Comparison of ENCODE assay signal across 22 cellular contexts in the genomic region with DNA sequence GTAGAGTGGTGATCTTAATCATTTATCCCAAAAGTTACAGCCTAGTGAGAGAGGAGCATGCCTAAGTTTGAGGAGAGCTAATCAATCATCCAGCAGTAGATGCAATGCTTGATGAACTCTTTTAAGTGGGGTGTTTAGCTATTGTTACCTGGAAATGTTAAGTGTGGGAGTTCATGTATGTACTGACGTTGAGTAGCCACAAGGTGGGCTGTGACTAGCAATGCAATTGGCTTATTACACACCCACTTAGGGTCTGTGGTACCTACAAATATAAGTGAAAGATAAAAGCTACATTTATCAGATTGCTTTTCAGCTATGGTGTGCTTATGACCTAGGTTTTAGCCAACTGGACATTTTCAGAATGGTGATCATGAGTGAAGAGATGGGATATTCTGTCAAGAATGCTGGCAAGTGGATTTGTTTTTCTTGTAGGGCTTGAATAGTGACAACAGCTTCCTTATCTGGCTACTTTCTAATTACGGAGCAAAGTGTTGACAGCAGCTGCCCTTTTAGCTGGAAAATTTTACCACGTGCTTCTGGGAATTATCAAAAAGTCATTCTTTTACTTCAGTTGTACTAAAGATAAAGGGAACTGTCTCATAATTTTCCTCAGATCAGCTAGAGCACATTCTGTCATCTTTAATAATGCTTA.
A peak's percentile ranks its signal among the peaks of the same experiment; 100 is the strongest.
DNase-seq lines count a peak whose midpoint lies in the region; ATAC-seq, FAIRE-seq and TF ChIP-seq lines count a peak whose summit lies in the region.
"Had no signal": no experiment of that assay in that cellular context is flagged by ENCODE, and none has a peak within 500 bp of the region (broad histone marks: within the 10 kb centered on the region; RNA-seq: fewer than 3 reads in every experiment).

No MANE protein-coding gene starts in this region.

- no peak overlapping the region for H2AK5ac ChIP-seq in H1 (ENCODE audit: low read depth, low read length)

- POLR2A ChIA-PET in H1 (lab: Charles Lee; ENCODE audit: partially characterized antibody) = no interaction called here
- POLR2A ChIA-PET in T-cell (lab: Charles Lee) = no interaction called here

- H4K8ac ChIP-seq in H1 (ENCODE audit: extremely low read depth, insufficient read depth, low read length) = no peak overlapping the region

- no peak overlapping the region for H3K27ac Mint-ChIP-seq in T-cell
- H3K27ac Mint-ChIP-seq: activated CD8-positive, alpha-beta T cell treated with anti-CD3 and anti-CD28 coated beads, Interleukin-2, amount 10 ng/mL, durations not matched to agents 7 days and 5 days; activated T-cell treated with anti-CD3 and anti-CD28 coated beads, Interleukin-2, amount 50 U/mL, for 24 hours had no signal

- H3K4me2 ChIP-seq in DOHH2 (ENCODE audit: low read length) (no peak overlapping the region), H1 (ENCODE audit: insufficient read depth in 1 of 2, low read depth in 2 of 2, low read length in 2 of 2) (no peak overlapping the region)

- no peak overlapping the region for H3K56ac ChIP-seq in H1 (replicated peaks; ENCODE audit: insufficient read length, low read depth, low read length)

- H3K4me1 Mint-ChIP-seq in T-cell = no peaks in the 10 kb centered on the region
- H3K4me1 Mint-ChIP-seq: central memory CD8-positive, alpha-beta T cell had no signal

- H3F3A ChIP-seq in DOHH2 (ENCODE audit: control insufficient read depth, insufficient read depth) = no peaks in the 10 kb centered on the region

- H3K23me2 ChIP-seq in H1 (ENCODE audit: low read depth, low read length) = no peaks in the 10 kb centered on the region

- H2BK12ac ChIP-seq in H1 (ENCODE audit: low read depth, low read length) = no peak overlapping the region

- no peak for FAIRE-seq in H1 (lab: Jason Lieb, UNC)

- H3K79me1 ChIP-seq in H1 (ENCODE audit: low read depth, low read length) = no peaks in the 10 kb centered on the region

- no peak overlapping the region for H3K14ac ChIP-seq in H1 (ENCODE audit: insufficient read length)

- H3K27ac ChIP-seq in DOHH2 (ENCODE audit: low read depth, low read length) = no peak overlapping the region
- H3K27ac ChIP-seq in H1 (ENCODE audit: low read depth, low read length) = no peak overlapping the region
- H3K27ac ChIP-seq: left lung, Peyer's patch, SK-N-MC, spleen, stomach, upper lobe of right lung had no signal

- no peaks in the 10 kb centered on the region for H3K36me3 Mint-ChIP-seq in T-cell

- no peak overlapping the region for H2BK15ac ChIP-seq in H1 (ENCODE audit: low read length)

- no peak overlapping the region for H3K18ac ChIP-seq in H1 (ENCODE audit: extremely low read depth, low read length)

- WGBS in H1 (ENCODE audit: extremely low coverage in 1 of 2, insufficient coverage in 1 of 2, insufficient read length in 1 of 2, insufficient replicate concordance in 2 of 2, low coverage in 1 of 2, low lambda C conversion rate in 2 of 2, missing lambda C conversion rate in 1 of 2), 2 experiments = 75% methylated on average over 3 of the region's 3 CpGs; no CpG with 5 or more reads in 1 of the 2 experiments

- H3K4me3 Mint-ChIP-seq in T-cell = no peak overlapping the region
- H3K4me3 Mint-ChIP-seq: activated CD8-positive, alpha-beta T cell treated with anti-CD3 and anti-CD28 coated beads, Interleukin-2, amount 10 ng/mL, durations not matched to agents 7 days and 5 days; activated T-cell treated with anti-CD3 and anti-CD28 coated beads, Interleukin-2, amount 50 U/mL, for 24 hours; central memory CD8-positive, alpha-beta T cell had no signal

- TF ChIP-seq POLR2A in H1 (IDR thresholded peaks at IDR 0.05; ENCODE audit: control extremely low read depth in 1 of 2, low read depth in 2 of 2, low read length in 2 of 2) = no peak

- no peaks in the 10 kb centered on the region for H3K9me2 ChIP-seq in DOHH2 (replicated peaks; ENCODE audit: control insufficient read depth, low read length)

- H4K5ac ChIP-seq in H1 (ENCODE audit: insufficient read length, low read depth, low read length) = no peak overlapping the region

- no peak overlapping the region for H3K4ac ChIP-seq in H1 (replicated peaks; ENCODE audit: insufficient read length, low read depth, low read length)

- CTCF ChIA-PET in H1 (lab: Charles Lee; ENCODE audit: partially characterized antibody) (interaction anchor here (0.7 to 2.3 kb wide), 19 partner anchors 10 to 360 kb away, joined by 3 to 9 read pairs (median 4); no protein-coding TSS in a partner anchor), T-cell (lab: Charles Lee) (no interaction called here)

- TF ChIP-seq CTCF in DOHH2 (IDR thresholded peaks at IDR 0.05; ENCODE audit: low read depth, low read length, poor library complexity, severe bottlenecking) (peak; percentile 9), H1 (IDR thresholded peaks at IDR 0.05; ENCODE audit: control extremely low read depth in 1 of 3, insufficient read depth in 1 of 3, low read depth in 1 of 3, low read length in 3 of 3) (peak in 2 of 3 experiments; percentile 43 to 47; a peak in 3 of 4 replicates)

- H3K23ac ChIP-seq in H1 (ENCODE audit: insufficient read length) = no peak overlapping the region

- no peak overlapping the region for H3K4me3 ChIP-seq in DOHH2 (ENCODE audit: low read length)
- H3K4me3 ChIP-seq in H1 (ENCODE audit: extremely low read depth in 1 of 4, insufficient read depth in 2 of 4, low read depth in 3 of 4, low read length in 4 of 4) = no peak overlapping the region
- H3K4me3 ChIP-seq: left lung, Peyer's patch, SK-N-MC, spleen, stomach, upper lobe of right lung had no signal

- H3K9me3 Mint-ChIP-seq in T-cell = peaks cover 8 to 26% (median 14%) of the 10 kb centered on the region in 3 donors
- H3K9me3 Mint-ChIP-seq: activated T-cell treated with anti-CD3 and anti-CD28 coated beads, Interleukin-2, amount 50 U/mL, for 24 hours had no signal

- H3K79me2 ChIP-seq in DOHH2 (ENCODE audit: control insufficient read depth, low read length) = no peaks in the 10 kb centered on the region
- H3K79me2 ChIP-seq in H1 (ENCODE audit: control insufficient read depth in 1 of 2, insufficient read depth in 2 of 2, low read length in 2 of 2) = no peaks in the 10 kb centered on the region

- H4K20me1 ChIP-seq in DOHH2 (ENCODE audit: control insufficient read depth, insufficient read depth, low read depth, low read length) (no peaks in the 10 kb centered on the region), H1 (replicated peaks in 1 of 2; ENCODE audit: control insufficient read depth in 1 of 2, insufficient read depth in 2 of 2, low read length in 2 of 2) (no peaks in the 10 kb centered on the region)

- no peak overlapping the region for H3K9ac ChIP-seq in H1 (replicated peaks in 1 of 4; ENCODE audit: extremely low read depth in 1 of 4, low read depth in 3 of 4, low read length in 3 of 4)

- H3K36me3 ChIP-seq in DOHH2 (ENCODE audit: control insufficient read depth, low read length) (no peaks in the 10 kb centered on the region), H1 (ENCODE audit: control insufficient read depth in 2 of 4, insufficient read depth in 4 of 4, low read length in 3 of 4) (no peaks in the 10 kb centered on the region)
- H3K36me3 ChIP-seq: left lung, Peyer's patch, spleen, stomach, upper lobe of right lung had no signal

- no peak for ATAC-seq in T-cell (replicated peaks in 1 of 4)
- ATAC-seq: activated CD8-positive, alpha-beta T cell treated with anti-CD3 and anti-CD28 coated beads, Interleukin-2, amount 10 ng/mL, durations not matched to agents 7 days and 5 days; left lung; upper lobe of right lung had no signal

- no peak overlapping the region for H2BK20ac ChIP-seq in H1 (ENCODE audit: low read length)

- no peaks in the 10 kb centered on the region for H3K27me3 Mint-ChIP-seq in T-cell
- H3K27me3 Mint-ChIP-seq: activated T-cell treated with anti-CD3 and anti-CD28 coated beads, Interleukin-2, amount 50 U/mL, for 24 hours; central memory CD8-positive, alpha-beta T cell had no signal

- H4K91ac ChIP-seq in H1 (replicated peaks; ENCODE audit: insufficient read length, low read length) = no peak overlapping the region

- DNase-seq in NAMALWA (ENCODE audit: low spot score) (peak; percentile 32), H1 (ENCODE audit: low read depth in 1 of 2, low spot score in 2 of 2) (no peak), iPS-NIHi7 (ENCODE audit: extremely low spot score) (peak; percentile 26), Kasumi-1 (lab: John Stamatoyannopoulos, UW) (no peak), T-cell (no peak)
- DNase-seq in stimulated activated CD4-positive, alpha-beta T cell treated with anti-CD3 and anti-CD28 coated beads, Interleukin-4, amount 100 ng/mL, for 1 hour = no peak
- DNase-seq: activated CD4-positive, CD25-positive, alpha-beta regulatory T cell treated with anti-CD3 and anti-CD28 coated beads, Interleukin-2, amount 50 U/mL, for 72 hours; activated CD8-positive, alpha-beta T cell treated with anti-CD3 and anti-CD28 coated beads, Interleukin-2, amount 10 ng/mL, durations not matched to agents 7 days and 5 days; activated naive CD4-positive, alpha-beta T cell; activated T-cell treated with anti-CD3 and anti-CD28 coated beads, Interleukin-2, amount 50 U/mL, for 24 hours; effector CD8-positive, alpha-beta T cell; left lung; NCI-H1417 treated with DMSO at 0.1 percent for 48 hours; NCI-H2171; NCI-H526 treated with DMSO at 0.1 percent for 48 hours; Peyer's patch; spleen; stomach; upper lobe of right lung had no signal

- no peaks in the 10 kb centered on the region for H3K27me3 ChIP-seq in DOHH2 (ENCODE audit: control insufficient read depth, low read length)
- H3K27me3 ChIP-seq in H1 (replicated peaks in 1 of 4; ENCODE audit: control insufficient read depth in 3 of 4, extremely low read depth in 1 of 4, insufficient read depth in 3 of 4, low read length in 3 of 4) = no peaks in the 10 kb centered on the region
- H3K27me3 ChIP-seq: left lung, Peyer's patch, spleen, stomach, upper lobe of right lung had no signal

- no peak overlapping the region for H2BK5ac ChIP-seq in H1 (ENCODE audit: low read depth, low read length)

- H3K4me1 ChIP-seq in DOHH2 (ENCODE audit: control insufficient read depth, low read length) (no peaks in the 10 kb centered on the region), H1 (replicated peaks in 1 of 4; ENCODE audit: control insufficient read depth in 3 of 4, insufficient read depth in 4 of 4, low read length in 3 of 4) (no peaks in the 10 kb centered on the region)
- H3K4me1 ChIP-seq: left lung, Peyer's patch, spleen, stomach, upper lobe of right lung had no signal

- peak; percentile 29 to 47; a peak in 2 of 4 replicates for TF ChIP-seq RAD21 in H1 (IDR thresholded peaks at IDR 0.05 in 1 of 2, conservative IDR thresholded peaks at IDR 0.05 in 1 of 2; ENCODE audit: low read depth in 2 of 2, low read length in 2 of 2)

- no peak overlapping the region for H2BK120ac ChIP-seq in H1 (replicated peaks; ENCODE audit: low read depth, low read length)

- TF ChIP-seq EP300 in H1 (IDR thresholded peaks at IDR 0.05; ENCODE audit: borderline replicate concordance in 1 of 2, low read depth in 2 of 2, low read length in 2 of 2) = no peak

- no peak overlapping the region; the same call in 1 of the 2 replicates for H2AFZ ChIP-seq in H1 (ENCODE audit: low read length)

- H3K9me3 ChIP-seq in DOHH2 (ENCODE audit: control insufficient read depth, insufficient read depth, low read length) = no peaks in the 10 kb centered on the region
- no peaks in the 10 kb centered on the region for H3K9me3 ChIP-seq in H1 (ENCODE audit: insufficient read depth in 2 of 2, low read depth in 1 of 2, low read length in 1 of 2)
- H3K9me3 ChIP-seq: Peyer's patch, stomach, upper lobe of right lung had no signal

TF ChIP-seq in H1, 55 proteins besides CTCF, POLR2A, EP300 and RAD21 (continues in another document):
- no peak for TF ChIP-seq ZNF274 (IDR thresholded peaks at IDR 0.05; ENCODE audit: borderline replicate concordance, extremely low read depth, low read length)

Comparison
In these comparisons a context has a peak if more than half of its experiments do, and no peak if none do; other contexts are left out.
1. DNase-seq: peak in NAMALWA (single experiment) and iPS-NIHi7 (single experiment); none in H1 (0 of 2), Kasumi-1 (0 of 2), T-cell (0 of 34) and stimulated activated CD4-positive, alpha-beta T cell treated with anti-CD3 and anti-CD28 coated beads, Interleukin-4, amount 100 ng/mL, for 1 hour (single experiment).